Comparison of ENCODE assay signal across 8 cellular contexts in genomic region chr6:136647363-136647763, GRCh38.
DNase-seq lines count a peak whose midpoint lies in the region; ATAC-seq and TF ChIP-seq lines count a peak whose summit lies in the region.

No MANE protein-coding gene starts in this region.

- H3K27ac ChIP-seq in smooth muscle cell (ENCODE audit: low read depth) = no peak overlapping the region

- H4K20me1 ChIP-seq in smooth muscle cell (ENCODE audit: low read depth) = no peaks in the 10 kb centered on the region

- no peak overlapping the region for H2AFZ ChIP-seq in smooth muscle cell (ENCODE audit: low read depth)

- no peak overlapping the region for H3K4me2 ChIP-seq in smooth muscle cell

- H3K79me2 ChIP-seq in smooth muscle cell (ENCODE audit: low read depth) = no peaks in the 10 kb centered on the region

- H3K9me3 ChIP-seq in smooth muscle cell (replicated peaks; ENCODE audit: low read depth) = no peaks in the 10 kb centered on the region

- no peak for TF ChIP-seq CTCF in smooth muscle cell (IDR thresholded peaks at IDR 0.05; ENCODE audit: borderline replicate concordance, insufficient read depth, poor library complexity, severe bottlenecking)

- no peaks in the 10 kb centered on the region for H3K36me3 ChIP-seq in smooth muscle cell (ENCODE audit: low read depth)

- 66% methylated on average over 8 of the region's 8 CpGs for WGBS in smooth muscle cell (ENCODE audit: low lambda C conversion rate)

- H3F3A ChIP-seq in smooth muscle cell (ENCODE audit: low read depth) = no peaks in the 10 kb centered on the region

- no peaks in the 10 kb centered on the region for H3K4me1 ChIP-seq in smooth muscle cell (ENCODE audit: low read depth)

- H3K9ac ChIP-seq in smooth muscle cell (ENCODE audit: low read depth) = no peak overlapping the region

- peak; percentile 70 for ATAC-seq in GM18517 (IDR thresholded peaks at IDR 0.05; ENCODE audit: unreplicated experiment)
- ATAC-seq in HG02852 (IDR thresholded peaks at IDR 0.05; ENCODE audit: unreplicated experiment) = peak; percentile 69

- H3K27me3 ChIP-seq in smooth muscle cell (ENCODE audit: low read depth) = peaks cover 14% of the 10 kb centered on the region

- no peak overlapping the region for H3K4me3 ChIP-seq in smooth muscle cell

- DNase-seq in activated CD4-positive, alpha-beta T cell treated with anti-CD3 and anti-CD28 coated beads for 48 hours = peak; percentile 52
- peak; percentile 77 for DNase-seq in fibroblast of peridontal ligament (ENCODE audit: extremely low read depth)
- peak; percentile 12 to 23 for DNase-seq in stimulated activated CD4-positive, alpha-beta T cell treated with anti-CD3 and anti-CD28 coated beads, Interleukin-1b, Interleukin-23, amount 100 ng/mL, for 4 hours (ENCODE audit: low read depth in 2 of 2)
- DNase-seq in NCI-H187 treated with DMSO at 0.1 percent for 48 hours (lab: John Stamatoyannopoulos, UW) = no peak
- no peak for DNase-seq in GF-D8 (lab: John Stamatoyannopoulos, UW)
- DNase-seq in smooth muscle cell (lab: John Stamatoyannopoulos, UW; ENCODE audit: unreplicated experiment) = no peak

Comparison
In these comparisons a context has a peak if more than half of its experiments do, and no peak if none do; other contexts are left out.
1. DNase-seq: peak in activated CD4-positive, alpha-beta T cell treated with anti-CD3 and anti-CD28 coated beads for 48 hours (single experiment), fibroblast of peridontal ligament (single experiment) and stimulated activated CD4-positive, alpha-beta T cell treated with anti-CD3 and anti-CD28 coated beads, Interleukin-1b, Interleukin-23, amount 100 ng/mL, for 4 hours (2 of 2); none in NCI-H187 treated with DMSO at 0.1 percent for 48 hours (single experiment), GF-D8 (single experiment) and smooth muscle cell (single experiment).